ENCODE assay signal across 2 cellular contexts in the genomic region with DNA sequence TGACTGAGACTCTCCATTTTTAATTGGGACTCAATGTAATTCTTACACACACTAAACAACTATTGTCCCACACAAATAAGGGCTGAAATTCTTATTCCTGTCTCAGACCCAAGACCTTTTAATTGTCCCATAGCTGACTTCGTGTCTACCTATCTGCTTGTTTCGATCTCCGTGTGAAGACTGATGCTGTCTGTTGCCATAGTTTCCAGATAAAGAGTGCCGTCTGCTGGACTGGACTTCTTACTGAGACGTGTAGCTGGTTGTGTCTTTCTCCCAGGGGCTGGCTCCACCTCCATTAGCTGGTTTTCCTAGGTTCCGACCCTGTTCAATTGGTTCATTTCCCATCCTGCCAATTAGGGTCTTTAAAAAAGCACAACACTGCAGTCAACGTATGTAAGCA.
TF ChIP-seq lines count a peak whose summit lies in the region.

No MANE protein-coding gene starts in this region.

TF ChIP-seq in SK-N-SH, 30 proteins besides CTCF, POLR2A, EP300 and RAD21 (continued from another document):
- TF ChIP-seq, protein P1, sequence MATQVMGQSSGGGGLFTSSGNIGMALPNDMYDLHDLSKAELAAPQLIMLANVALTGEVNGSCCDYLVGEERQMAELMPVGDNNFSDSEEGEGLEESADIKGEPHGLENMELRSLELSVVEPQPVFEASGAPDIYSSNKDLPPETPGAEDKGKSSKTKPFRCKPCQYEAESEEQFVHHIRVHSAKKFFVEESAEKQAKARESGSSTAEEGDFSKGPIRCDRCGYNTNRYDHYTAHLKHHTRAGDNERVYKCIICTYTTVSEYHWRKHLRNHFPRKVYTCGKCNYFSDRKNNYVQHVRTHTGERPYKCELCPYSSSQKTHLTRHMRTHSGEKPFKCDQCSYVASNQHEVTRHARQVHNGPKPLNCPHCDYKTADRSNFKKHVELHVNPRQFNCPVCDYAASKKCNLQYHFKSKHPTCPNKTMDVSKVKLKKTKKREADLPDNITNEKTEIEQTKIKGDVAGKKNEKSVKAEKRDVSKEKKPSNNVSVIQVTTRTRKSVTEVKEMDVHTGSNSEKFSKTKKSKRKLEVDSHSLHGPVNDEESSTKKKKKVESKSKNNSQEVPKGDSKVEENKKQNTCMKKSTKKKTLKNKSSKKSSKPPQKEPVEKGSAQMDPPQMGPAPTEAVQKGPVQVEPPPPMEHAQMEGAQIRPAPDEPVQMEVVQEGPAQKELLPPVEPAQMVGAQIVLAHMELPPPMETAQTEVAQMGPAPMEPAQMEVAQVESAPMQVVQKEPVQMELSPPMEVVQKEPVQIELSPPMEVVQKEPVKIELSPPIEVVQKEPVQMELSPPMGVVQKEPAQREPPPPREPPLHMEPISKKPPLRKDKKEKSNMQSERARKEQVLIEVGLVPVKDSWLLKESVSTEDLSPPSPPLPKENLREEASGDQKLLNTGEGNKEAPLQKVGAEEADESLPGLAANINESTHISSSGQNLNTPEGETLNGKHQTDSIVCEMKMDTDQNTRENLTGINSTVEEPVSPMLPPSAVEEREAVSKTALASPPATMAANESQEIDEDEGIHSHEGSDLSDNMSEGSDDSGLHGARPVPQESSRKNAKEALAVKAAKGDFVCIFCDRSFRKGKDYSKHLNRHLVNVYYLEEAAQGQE (IDR thresholded peaks at IDR 0.05; ENCODE audit: low read depth, low read length), result no peak
- TF ChIP-seq RXRA (IDR thresholded peaks at IDR 0.05; ENCODE audit: borderline replicate concordance, low read depth) (no peak), SIN3A (IDR thresholded peaks at IDR 0.05; ENCODE audit: borderline replicate concordance, low read depth, low read length) (no peak), CHD2 (IDR thresholded peaks at IDR 0.05; ENCODE audit: low read length, partially characterized antibody) (no peak), EZH2phosphoT487 (IDR thresholded peaks at IDR 0.05; ENCODE audit: borderline replicate concordance, low read depth) (no peak)
- TF ChIP-seq, protein P2, sequence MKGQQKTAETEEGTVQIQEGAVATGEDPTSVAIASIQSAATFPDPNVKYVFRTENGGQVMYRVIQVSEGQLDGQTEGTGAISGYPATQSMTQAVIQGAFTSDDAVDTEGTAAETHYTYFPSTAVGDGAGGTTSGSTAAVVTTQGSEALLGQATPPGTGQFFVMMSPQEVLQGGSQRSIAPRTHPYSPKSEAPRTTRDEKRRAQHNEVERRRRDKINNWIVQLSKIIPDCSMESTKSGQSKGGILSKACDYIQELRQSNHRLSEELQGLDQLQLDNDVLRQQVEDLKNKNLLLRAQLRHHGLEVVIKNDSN (IDR thresholded peaks at IDR 0.05; ENCODE audit: borderline replicate concordance, low read depth), result no peak

TF ChIP-seq in SK-N-SH treated with all-trans-retinoic acid at 6 μM for 48 hours, 23 proteins besides CTCF, POLR2A, EP300 and RAD21 (continued from another document):
- TF ChIP-seq, protein P3, sequence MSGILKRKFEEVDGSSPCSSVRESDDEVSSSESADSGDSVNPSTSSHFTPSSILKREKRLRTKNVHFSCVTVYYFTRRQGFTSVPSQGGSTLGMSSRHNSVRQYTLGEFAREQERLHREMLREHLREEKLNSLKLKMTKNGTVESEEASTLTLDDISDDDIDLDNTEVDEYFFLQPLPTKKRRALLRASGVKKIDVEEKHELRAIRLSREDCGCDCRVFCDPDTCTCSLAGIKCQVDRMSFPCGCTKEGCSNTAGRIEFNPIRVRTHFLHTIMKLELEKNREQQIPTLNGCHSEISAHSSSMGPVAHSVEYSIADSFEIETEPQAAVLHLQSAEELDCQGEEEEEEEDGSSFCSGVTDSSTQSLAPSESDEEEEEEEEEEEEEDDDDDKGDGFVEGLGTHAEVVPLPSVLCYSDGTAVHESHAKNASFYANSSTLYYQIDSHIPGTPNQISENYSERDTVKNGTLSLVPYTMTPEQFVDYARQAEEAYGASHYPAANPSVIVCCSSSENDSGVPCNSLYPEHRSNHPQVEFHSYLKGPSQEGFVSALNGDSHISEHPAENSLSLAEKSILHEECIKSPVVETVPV (CRISPR knock-in tag; IDR thresholded peaks at IDR 0.05), result no peak
- no peak for TF ChIP-seq PPARA (CRISPR knock-in tag; IDR thresholded peaks at IDR 0.05; ENCODE audit: borderline replicate concordance)
- no peak for TF ChIP-seq RARB (CRISPR knock-in tag; IDR thresholded peaks at IDR 0.05)
